ENCODE assay signal across 26 cellular contexts in the genomic region with DNA sequence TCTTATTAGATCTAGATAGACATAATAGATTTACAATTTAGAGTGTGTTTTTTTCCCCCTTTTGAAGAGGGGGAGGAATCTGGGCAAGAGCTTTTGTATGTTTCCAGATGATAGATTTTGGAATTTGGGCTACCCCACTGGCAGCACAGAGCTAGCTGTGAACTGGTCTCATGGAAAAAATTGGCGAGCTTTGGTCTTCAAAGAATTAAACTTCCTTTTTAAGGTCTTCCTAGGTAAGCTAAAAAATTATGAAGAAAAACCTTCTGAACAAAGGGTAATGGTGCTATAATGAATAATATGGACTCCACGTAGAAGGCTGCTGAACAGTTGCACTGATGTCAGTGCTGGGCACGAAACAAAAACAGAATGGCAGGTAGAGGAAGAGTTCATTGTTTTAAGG.
"Had no signal": no experiment of that assay in that cellular context is flagged by ENCODE, and none has a peak within 500 bp of the region (broad histone marks: within the 10 kb centered on the region; RNA-seq: fewer than 3 reads in every experiment).

No MANE protein-coding gene starts in this region.

- H3K4me3 ChIP-seq: cardiac muscle cell, MG63 had no signal

- H3K27me3 ChIP-seq: brain microvascular endothelial cell, cardiac muscle cell, MG63 had no signal

- H3K9me3 Mint-ChIP-seq: activated B cell treated with CpG ODN at 0.5 μM for 24 hours; activated CD4-positive, alpha-beta T cell treated with anti-CD3 and anti-CD28 coated beads, Interleukin-2, amount 10 ng/mL, durations not matched to agents 24 days and 14 days; activated T-cell treated with anti-CD3 and anti-CD28 coated beads, Interleukin-2, amount 50 U/mL, for 24 hours; activated T-helper 1 cell treated with anti-CD3 and anti-CD28 coated beads, Interleukin-12 subunit alpha, Interleukin-12 subunit beta, Interleukin-2, Interleukin-4 antibody, amounts not matched to agents 30 ng/mL and 10 ng/mL and 1 ng/mL, durations not matched to agents 14 hours and 24 hours and 36 hours had no signal

- H3K4me1 Mint-ChIP-seq: activated B cell treated with CpG ODN at 0.5 μM for 24 hours had no signal

- H3K27me3 Mint-ChIP-seq: activated B cell treated with CpG ODN at 0.5 μM for 24 hours; activated naive CD8-positive, alpha-beta T cell; T-helper 17 cell had no signal

- H3K9me3 ChIP-seq: MG63 had no signal

- H3K4me3 Mint-ChIP-seq: activated B cell treated with CpG ODN at 0.5 μM for 24 hours; activated CD4-positive, alpha-beta T cell treated with anti-CD3 and anti-CD28 coated beads, Interleukin-2, amount 10 ng/mL, durations not matched to agents 24 days and 14 days; activated CD8-positive, alpha-beta memory T cell treated with anti-CD3 and anti-CD28 coated beads, Interleukin-2, amount 10 ng/mL, durations not matched to agents 7 days and 5 days; activated naive CD8-positive, alpha-beta T cell; activated T-cell treated with anti-CD3 and anti-CD28 coated beads, Interleukin-2, amount 50 U/mL, for 24 hours; activated T-helper 1 cell treated with anti-CD3 and anti-CD28 coated beads, Interleukin-12 subunit alpha, Interleukin-12 subunit beta, Interleukin-2, Interleukin-4 antibody, amounts not matched to agents 30 ng/mL and 10 ng/mL and 1 ng/mL, durations not matched to agents 14 hours and 24 hours and 36 hours; T-helper 17 cell had no signal

- DNase-seq: activated B cell treated with CpG ODN at 0.5 μM for 24 hours; activated CD4-positive, alpha-beta T cell treated with anti-CD3 and anti-CD28 coated beads for 1 hour; activated CD4-positive, alpha-beta T cell treated with anti-CD3 and anti-CD28 coated beads, Interleukin-2, amount 10 ng/mL, durations not matched to agents 24 days and 14 days; activated CD4-positive, alpha-beta T cell treated with anti-CD3 and anti-CD28 coated beads, Interleukin-2, amount 50 U/mL, for 48 hours; activated CD8-positive, alpha-beta memory T cell treated with anti-CD3 and anti-CD28 coated beads, Interleukin-2, amount 10 ng/mL, durations not matched to agents 7 days and 5 days; activated effector memory CD4-positive, alpha-beta T cell treated with Interleukin-2 at 50 U/mL for 16 hours; activated naive CD4-positive, alpha-beta T cell; activated T-cell treated with anti-CD3 and anti-CD28 coated beads, Interleukin-2, amount 50 U/mL, for 24 hours; amygdala; brain microvascular endothelial cell; cerebellar nuclear complex; MG63; MV-4-11; NCI-H1092 treated with DMSO at 0.1 percent for 48 hours; NCI-H1436; NCI-H1694 treated with DMSO at 0.1 percent for 48 hours; NCI-H2081; NCI-H526; NCI-H774; PC-3; SHP77; T-helper 17 cell; T-helper 9 cell had no signal

- H3K27ac ChIP-seq: brain microvascular endothelial cell, cardiac muscle cell had no signal

- H3K36me3 ChIP-seq: brain microvascular endothelial cell, cardiac muscle cell, MG63 had no signal

- H3K27ac Mint-ChIP-seq: activated B cell treated with CpG ODN at 0.5 μM for 24 hours; activated CD4-positive, alpha-beta T cell treated with anti-CD3 and anti-CD28 coated beads, Interleukin-2, amount 10 ng/mL, durations not matched to agents 24 days and 14 days; activated CD8-positive, alpha-beta memory T cell treated with anti-CD3 and anti-CD28 coated beads, Interleukin-2, amount 10 ng/mL, durations not matched to agents 7 days and 5 days; activated naive CD8-positive, alpha-beta T cell; activated T-cell treated with anti-CD3 and anti-CD28 coated beads, Interleukin-2, amount 50 U/mL, for 24 hours; activated T-helper 1 cell treated with anti-CD3 and anti-CD28 coated beads, Interleukin-12 subunit alpha, Interleukin-12 subunit beta, Interleukin-2, Interleukin-4 antibody, amounts not matched to agents 30 ng/mL and 10 ng/mL and 1 ng/mL, durations not matched to agents 14 hours and 24 hours and 36 hours; T-helper 17 cell had no signal

- ATAC-seq: activated CD8-positive, alpha-beta memory T cell treated with anti-CD3 and anti-CD28 coated beads, Interleukin-2, amount 10 ng/mL, durations not matched to agents 7 days and 5 days; PC-3; T-helper 17 cell had no signal
